In the genomic region with DNA sequence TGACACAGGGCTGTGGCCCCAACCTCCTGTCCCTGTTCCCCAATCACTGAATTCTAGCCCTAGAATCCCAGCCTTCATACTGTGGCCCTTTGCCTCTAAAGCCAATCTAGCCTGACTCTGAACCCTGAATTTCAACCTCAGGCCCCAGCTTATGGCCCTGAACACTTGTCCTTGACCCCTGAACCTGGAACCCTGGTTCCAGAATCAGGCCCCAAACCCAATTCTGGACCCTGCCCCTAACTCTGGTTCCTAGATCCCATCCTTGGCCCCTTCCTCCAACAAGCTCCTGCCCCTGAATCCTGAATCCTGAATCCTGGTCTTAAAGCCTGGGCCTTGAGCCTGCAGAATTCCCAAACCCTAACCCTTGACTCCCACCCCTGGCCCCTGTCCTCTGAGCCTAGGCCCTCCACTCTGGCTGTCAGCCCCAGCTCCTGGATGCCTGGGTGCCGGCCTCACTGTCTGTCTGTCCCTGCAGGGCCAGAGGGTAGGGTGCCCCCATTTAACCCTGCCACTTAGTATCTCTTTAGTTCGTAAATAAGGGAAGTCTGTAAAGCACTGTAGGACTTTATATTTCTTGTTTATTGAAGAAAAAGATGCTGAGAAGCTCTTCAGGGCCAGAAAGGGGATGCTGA, we compare ENCODE assay signal across 8 cellular contexts. TPM values are rescaled to one million over a fixed set of nuclear protein-coding genes. Genes with fewer than 3 reads are reported as not detected.
DNase-seq lines count a peak whose midpoint lies in the region; ATAC-seq and TF ChIP-seq lines count a peak whose summit lies in the region.

No MANE protein-coding gene starts in this region.

- TF ChIP-seq EP300 in esophagus muscularis mucosa (IDR thresholded peaks at IDR 0.05), result no peak

- H3K4me3 ChIP-seq in DND-41 (ENCODE audit: low read depth in 1 of 2, low read length in 2 of 2) (peak overlapping the region; percentile 92 to 94), PC-9 (peak overlapping the region; percentile 62; the same call in 1 of the 2 replicates), esophagus muscularis mucosa (peak overlapping the region; percentile 73 to 91 (median 83)), trophoblast cell (ENCODE audit: low read depth, low read length) (no peak overlapping the region)

- H3K18ac ChIP-seq in trophoblast cell (ENCODE audit: low read length), result peak overlapping the region; percentile 21

- peak overlapping the region; percentile 20 for H2BK12ac ChIP-seq in trophoblast cell (ENCODE audit: low read length)

- no peak overlapping the region for H3K14ac ChIP-seq in trophoblast cell (ENCODE audit: low read length)

- peaks cover 70% of the 10 kb centered on the region for H3K4me1 ChIP-seq in DND-41 (ENCODE audit: insufficient read depth, low read length)
- H3K4me1 ChIP-seq in PC-9 (replicated peaks; ENCODE audit: insufficient read depth), result peaks cover 25% of the 10 kb centered on the region
- peaks cover 58 to 82% (median 78%) of the 10 kb centered on the region in 4 donors for H3K4me1 ChIP-seq in esophagus muscularis mucosa
- peaks cover 22 to 36% of the 10 kb centered on the region in 2 experiments for H3K4me1 ChIP-seq in trophoblast cell (ENCODE audit: control insufficient read depth in 1 of 2, insufficient read depth in 2 of 2, low read length in 2 of 2)

- CTCF ChIA-PET in PC-9 (lab: Charles Lee), result no interaction called here

- H4K12ac ChIP-seq in trophoblast cell (ENCODE audit: low read depth, low read length), result peak overlapping the region; percentile 15

- H3K27me3 ChIP-seq in DND-41 (ENCODE audit: insufficient read depth, low read length, poor library complexity) (no peaks in the 10 kb centered on the region), PC-9 (ENCODE audit: insufficient read depth, low read depth) (no peaks in the 10 kb centered on the region), esophagus muscularis mucosa (no peaks in the 10 kb centered on the region), trophoblast cell (ENCODE audit: insufficient read depth, low read length) (no peaks in the 10 kb centered on the region)

- peak overlapping the region; percentile 77 for H3K4ac ChIP-seq in trophoblast cell (ENCODE audit: low read depth, low read length)

- H3K36me3 ChIP-seq in DND-41 (ENCODE audit: insufficient read depth, low read length) (peaks cover 28% of the 10 kb centered on the region), PC-9 (ENCODE audit: low read depth) (no peaks in the 10 kb centered on the region), esophagus muscularis mucosa (peaks cover 0 to 10% (median 0%) of the 10 kb centered on the region in 4 donors), trophoblast cell (ENCODE audit: control insufficient read depth in 1 of 2, insufficient read depth in 2 of 2, low read length in 2 of 2) (peaks cover 0 to 4% of the 10 kb centered on the region in 2 experiments)

- ATAC-seq in DND-41 (ENCODE audit: insufficient read depth, low read depth) (no peak), HG03097 (IDR thresholded peaks at IDR 0.05; ENCODE audit: low FRiP score, unreplicated experiment) (no peak), GM18519 (IDR thresholded peaks at IDR 0.05; ENCODE audit: low FRiP score, unreplicated experiment) (no peak), HG02884 (IDR thresholded peaks at IDR 0.05; ENCODE audit: unreplicated experiment) (no peak), GM18868 (IDR thresholded peaks at IDR 0.05; ENCODE audit: unreplicated experiment) (no peak)

- no peak overlapping the region for H4K8ac ChIP-seq in trophoblast cell (ENCODE audit: low read depth, low read length)

- DNase-seq in DND-41 (no peak), PC-9 (no peak), esophagus muscularis mucosa (ENCODE audit: extremely low spot score) (no peak), trophoblast cell (no peak)

- 0 out of 2 replicates have a peak, but pooled peaks cover under 1% of the 10 kb centered on the region for H3F3A ChIP-seq in PC-9 (ENCODE audit: insufficient read depth, low read depth)

- no peak overlapping the region for H2BK5ac ChIP-seq in trophoblast cell (ENCODE audit: low read depth, low read length, poor library complexity)

- H3K9ac ChIP-seq in DND-41 (ENCODE audit: low read depth, low read length) (peak overlapping the region; percentile 91), trophoblast cell (ENCODE audit: low read length) (peak overlapping the region; percentile 48)

- TSS peak; percentile 44 for BruUV-seq in PC-9 (replicated peaks; lab: Mats Ljungman, UMichigan)

- POLR2A ChIA-PET in PC-9 (lab: Charles Lee; ENCODE audit: unreplicated experiment), result interaction anchor here (0.7 kb wide), 1 partner anchor 25 kb away, joined by 4 read pairs; no protein-coding TSS in a partner anchor

- H3K27ac ChIP-seq in DND-41 (ENCODE audit: low read length), result peak overlapping the region; percentile 84
- H3K27ac ChIP-seq in PC-9, result no peak overlapping the region
- peak overlapping the region; percentile 88 to 97 (median 94) for H3K27ac ChIP-seq in esophagus muscularis mucosa (replicated peaks in 1 of 4)
- H3K27ac ChIP-seq in trophoblast cell (ENCODE audit: low read depth, low read length), result no peak overlapping the region

- peaks cover 11% of the 10 kb centered on the region for H3K79me1 ChIP-seq in trophoblast cell (ENCODE audit: low read length)

- H2AFZ ChIP-seq in DND-41 (ENCODE audit: low read depth, low read length), result no peak overlapping the region
- no peak overlapping the region for H2AFZ ChIP-seq in PC-9
- no peak overlapping the region for H2AFZ ChIP-seq in trophoblast cell (ENCODE audit: insufficient read depth, low read length, poor library complexity)

- 10% methylated on average over 2 of the region's 2 CpGs for WGBS in esophagus muscularis mucosa
- no CpG with 5 or more reads among the region's 2 CpGs for WGBS in trophoblast cell (ENCODE audit: extremely low coverage, insufficient coverage, insufficient read length)

- H4K20me1 ChIP-seq in DND-41 (ENCODE audit: insufficient read depth, low read length) (peaks cover 40% of the 10 kb centered on the region), PC-9 (ENCODE audit: insufficient read depth) (no peaks in the 10 kb centered on the region; the same call in 1 of the 2 replicates)

- intact Hi-C loops in PC-9 (cut with micrococcal nuclease; ENCODE audit: unreplicated experiment), result loop anchor here (5.0 kb wide), 1 partner anchor 132 kb away; no protein-coding TSS in a partner anchor
- intact Hi-C loops in esophagus muscularis mucosa (cut with DNase I), result loop anchor here (5.0 kb wide), 3 partner anchors 77 to 142 kb away; a partner anchor contains a TSS

- H4K91ac ChIP-seq in trophoblast cell (ENCODE audit: low read depth, low read length), result peak overlapping the region; percentile 26

- no peaks in the 10 kb centered on the region for H3K9me2 ChIP-seq in PC-9 (ENCODE audit: insufficient read depth)

- no peak overlapping the region for H3K23ac ChIP-seq in trophoblast cell (ENCODE audit: low read length)

- H3K4me2 ChIP-seq in DND-41 (ENCODE audit: insufficient read depth, low read length), result peak overlapping the region; percentile 90
- H3K4me2 ChIP-seq in PC-9, result peak overlapping the region; percentile 97
- H3K4me2 ChIP-seq in trophoblast cell (ENCODE audit: low read length), result peak overlapping the region; percentile 87

- H3K9me3 ChIP-seq in DND-41 (ENCODE audit: insufficient read depth, low read length, severe bottlenecking) (no peaks in the 10 kb centered on the region), PC-9 (ENCODE audit: insufficient read depth, low read depth) (no peaks in the 10 kb centered on the region), esophagus muscularis mucosa (no peaks in the 10 kb centered on the region), trophoblast cell (ENCODE audit: insufficient read depth, low read depth, low read length) (peaks cover 3% of the 10 kb centered on the region)

- no peak for TF ChIP-seq POLR2A in esophagus muscularis mucosa (IDR thresholded peaks at IDR 0.05; ENCODE audit: low read depth)

- peak overlapping the region; percentile 51 for H2AK5ac ChIP-seq in trophoblast cell (ENCODE audit: low read length)

- TF ChIP-seq CTCF in DND-41 (IDR thresholded peaks at IDR 0.05; ENCODE audit: borderline replicate concordance, extremely low read depth, low read length, poor library complexity, severe bottlenecking) (no peak), PC-9 (conservative IDR thresholded peaks at IDR 0.05) (no peak), esophagus muscularis mucosa (IDR thresholded peaks at IDR 0.05) (no peak)

- H3K79me2 ChIP-seq in DND-41 (ENCODE audit: insufficient read depth, low read length) (peaks cover 65% of the 10 kb centered on the region), PC-9 (ENCODE audit: low read depth) (peaks cover 20% of the 10 kb centered on the region), trophoblast cell (ENCODE audit: control insufficient read depth, insufficient read depth, low read length, poor library complexity) (peaks cover 12% of the 10 kb centered on the region)

- H2BK120ac ChIP-seq in trophoblast cell (ENCODE audit: insufficient read depth, low read length, poor library complexity), result no peak overlapping the region

RNA-seq across cellular contexts. Expression of a gene that starts 1.3 kb away (rescaled TPM):
- total RNA-seq in PC-9 (2021) (18.4 and 18.8 TPM in 2 replicates), esophagus muscularis mucosa (100 to 1,000 TPM; 234 to 301 (median 245) TPM)
- polyA plus RNA-seq in trophoblast cell (2013), result 25.7 and 25.9 TPM in 2 replicates

Comparison
In these comparisons a context has a peak if more than half of its experiments do, and no peak if none do; other contexts are left out.
1. H3K27ac ChIP-seq: peak in DND-41 (single experiment) and esophagus muscularis mucosa (4 of 4); none in PC-9 (single experiment) and trophoblast cell (single experiment).
2. RNA of a gene that starts 1.3 kb away (total RNA-seq): 234 to 301 TPM in esophagus muscularis mucosa; 18.4 to 18.8 TPM in PC-9; every median in the first group is over 10 times any median in the second.
3. Peak in every context shown above with its lines, with median percentiles within 50 percentile points of each other: H3K4me2 ChIP-seq.